In the genomic region with DNA sequence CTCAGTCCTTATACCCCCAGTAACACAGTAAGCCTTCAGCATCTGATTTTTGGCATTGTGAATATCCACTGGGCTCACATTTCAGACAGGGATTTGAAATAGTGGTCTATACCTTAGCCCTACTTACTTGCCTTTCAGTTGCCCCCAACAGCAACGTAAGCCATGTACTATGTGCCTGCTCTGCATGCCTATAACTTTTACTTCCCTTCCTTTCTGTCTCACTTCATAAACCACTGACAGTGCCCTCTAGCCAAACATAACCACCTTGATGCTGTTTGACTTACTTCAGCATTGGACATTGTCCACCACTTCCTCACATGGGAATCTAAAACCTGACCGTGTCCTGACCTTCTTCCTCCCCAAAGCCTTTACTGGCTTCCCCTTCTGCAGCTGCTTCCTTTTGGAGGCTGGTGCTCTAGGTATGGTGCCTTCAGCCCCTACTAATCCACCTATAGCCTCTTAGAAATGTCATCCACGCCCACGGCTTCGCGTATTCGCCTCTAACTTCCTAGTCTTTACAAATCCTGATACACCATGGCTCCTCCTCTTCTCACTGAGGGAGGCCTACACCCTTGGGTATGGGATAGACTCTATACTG, we compare ENCODE assay signal across 20 cellular contexts. TPM values are rescaled to one million over a fixed set of nuclear protein-coding genes. Genes with fewer than 3 reads are reported as not detected.
DNase-seq lines count a peak whose midpoint lies in the region; ATAC-seq and TF ChIP-seq lines count a peak whose summit lies in the region.
"Had no signal": no experiment of that assay in that cellular context is flagged by ENCODE, and none has a peak within 500 bp of the region (broad histone marks: within the 10 kb centered on the region; RNA-seq: fewer than 3 reads in every experiment).

No MANE protein-coding gene starts in this region.

- H3K4me3 Mint-ChIP-seq in activated T-cell treated with anti-CD3 and anti-CD28 coated beads, Interleukin-2, amount 50 U/mL, for 4 hours, result no peak overlapping the region
- H3K4me3 Mint-ChIP-seq: activated T-helper 1 cell treated with anti-CD3 and anti-CD28 coated beads, Interleukin-12 subunit alpha, Interleukin-12 subunit beta, Interleukin-2, Interleukin-4 antibody, amounts not matched to agents 30 ng/mL and 10 ng/mL and 1 ng/mL, durations not matched to agents 14 hours and 24 hours and 36 hours; CD4-positive, alpha-beta memory T cell; naive B cell had no signal

- peaks cover 10% of the 10 kb centered on the region for H3K27me3 Mint-ChIP-seq in activated T-cell treated with anti-CD3 and anti-CD28 coated beads, Interleukin-2, amount 50 U/mL, for 4 hours (ENCODE audit: low read depth)
- H3K27me3 Mint-ChIP-seq: naive B cell had no signal

- no peak for ATAC-seq in activated T-cell treated with anti-CD3 and anti-CD28 coated beads, Interleukin-2, amount 50 U/mL, for 4 hours
- no peak for ATAC-seq in HG02759 (IDR thresholded peaks at IDR 0.05; ENCODE audit: unreplicated experiment)

- H3K36me3 Mint-ChIP-seq in activated T-cell treated with anti-CD3 and anti-CD28 coated beads, Interleukin-2, amount 50 U/mL, for 4 hours (ENCODE audit: insufficient read depth), result no peaks in the 10 kb centered on the region
- H3K36me3 Mint-ChIP-seq: naive B cell had no signal

- H3K9me3 Mint-ChIP-seq in activated T-cell treated with anti-CD3 and anti-CD28 coated beads, Interleukin-2, amount 50 U/mL, for 4 hours, result no peaks in the 10 kb centered on the region
- H3K9me3 Mint-ChIP-seq: activated T-helper 1 cell treated with anti-CD3 and anti-CD28 coated beads, Interleukin-12 subunit alpha, Interleukin-12 subunit beta, Interleukin-2, Interleukin-4 antibody, amounts not matched to agents 30 ng/mL and 10 ng/mL and 1 ng/mL, durations not matched to agents 14 hours and 24 hours and 36 hours; CD4-positive, alpha-beta memory T cell; naive B cell had no signal

- H3K27ac ChIP-seq in HL-60 (replicated peaks), result peak overlapping the region; percentile 32
- H3K27ac ChIP-seq: adrenal gland, dorsolateral prefrontal cortex, KMS-11, right atrium auricular region, testis had no signal

- no peaks in the 10 kb centered on the region for H3K36me3 ChIP-seq in HAP-1 (replicated peaks)
- H3K36me3 ChIP-seq: adrenal gland, right atrium auricular region had no signal

- H3K4me1 Mint-ChIP-seq in activated T-cell treated with anti-CD3 and anti-CD28 coated beads, Interleukin-2, amount 50 U/mL, for 4 hours (ENCODE audit: low read depth), result peaks cover 8% of the 10 kb centered on the region

- H3K4me3 ChIP-seq in HL-60 (replicated peaks; ENCODE audit: insufficient read depth, low read length) (no peak overlapping the region), HAP-1 (no peak overlapping the region)
- H3K4me3 ChIP-seq: adrenal gland, dorsolateral prefrontal cortex, right atrium auricular region, testis had no signal

- TF ChIP-seq CTCF in HL-60 (IDR thresholded peaks at IDR 0.05; ENCODE audit: insufficient read depth, low read length), result no peak

- H3K27me3 ChIP-seq in HL-60 (ENCODE audit: insufficient read depth, poor library complexity, severe bottlenecking) (no peaks in the 10 kb centered on the region), HAP-1 (ENCODE audit: low read depth) (peaks cover 9% of the 10 kb centered on the region; the same call in 1 of the 2 replicates)
- H3K27me3 ChIP-seq: adrenal gland, dorsolateral prefrontal cortex, right atrium auricular region, testis had no signal

- DNase-seq in activated T-cell treated with anti-CD3 and anti-CD28 coated beads, Interleukin-2, amount 50 U/mL, for 1 hour, result peak; percentile 8
- no peak for DNase-seq in activated T-cell treated with anti-CD3 and anti-CD28 coated beads, Interleukin-2, amount 50 U/mL, for 4 hours
- DNase-seq in HL-60 (ENCODE audit: low read depth in 1 of 2, low spot score in 1 of 2) (peak; percentile 60 to 72), SKM-1 treated with dmso at 0.1 percent for 144 hours (lab: John Stamatoyannopoulos, UW; ENCODE audit: unreplicated experiment) (peak; percentile 90), mesenteric fat pad (ENCODE audit: low spot score) (peak; percentile 33), HAP-1 (ENCODE audit: low spot score in 2 of 2) (no peak), G401 (ENCODE audit: low spot score) (no peak)
- DNase-seq: adrenal gland; CD4-positive, alpha-beta memory T cell; foreskin melanocyte; hippocampal formation; islet precursor cell; naive B cell; NCI-H1436; testis had no signal

- no peaks in the 10 kb centered on the region for H3K4me1 ChIP-seq in HAP-1

- in situ Hi-C loops in HAP-1 (cut with MboI; ENCODE audit: low sequenced_read_pairs) (no loop called here), G401 (cut with HindIII; ENCODE audit: low sequenced_read_pairs) (no loop called here)

- no peaks in the 10 kb centered on the region for H3K9me3 ChIP-seq in HAP-1
- H3K9me3 ChIP-seq: adrenal gland, right atrium auricular region, testis had no signal

RNA-seq across cellular contexts. Expression of gene ZNF672, which starts 3.6 kb away (rescaled TPM):
- total RNA-seq in activated T-cell treated with anti-CD3 and anti-CD28 coated beads, Interleukin-2, amount 50 U/mL, for 4 hours, result 10 to 100 TPM; 35.9 to 38.3 (median 37.2) TPM
- 18.6 TPM for total RNA-seq in mesenteric fat pad
- total RNA-seq in G401 (2014; rRNA removed; shearing (Covaris generic)), result 57.1 and 63.1 TPM in 2 replicates

RNA-seq across cellular contexts. Expression of gene SH3BP5L, which starts 8.7 kb away (rescaled TPM):
- 10 to 100 TPM; 14.9 to 16.4 (median 16.1) TPM for total RNA-seq in activated T-cell treated with anti-CD3 and anti-CD28 coated beads, Interleukin-2, amount 50 U/mL, for 4 hours
- total RNA-seq in mesenteric fat pad, result 15.9 TPM
- 23.1 and 24.6 TPM in 2 replicates for total RNA-seq in G401 (2014; rRNA removed; shearing (Covaris generic))

RNA-seq across cellular contexts. Expression of gene ZNF692, which starts 24.4 kb away (rescaled TPM):
- 10 to 100 TPM; 59.8 to 72.6 (median 70.1) TPM for total RNA-seq in activated T-cell treated with anti-CD3 and anti-CD28 coated beads, Interleukin-2, amount 50 U/mL, for 4 hours
- 18.4 TPM for total RNA-seq in mesenteric fat pad
- total RNA-seq in G401 (2014; rRNA removed; shearing (Covaris generic)), result 7.9 and 12.7 TPM in 2 replicates

Comparison
In these comparisons a context has a peak if more than half of its experiments do, and no peak if none do; other contexts are left out.
1. DNase-seq: peak in activated T-cell treated with anti-CD3 and anti-CD28 coated beads, Interleukin-2, amount 50 U/mL, for 1 hour (single experiment), HL-60 (2 of 2), SKM-1 treated with dmso at 0.1 percent for 144 hours (single experiment) and mesenteric fat pad (single experiment); none in activated T-cell treated with anti-CD3 and anti-CD28 coated beads, Interleukin-2, amount 50 U/mL, for 4 hours (single experiment), HAP-1 (0 of 2) and G401 (single experiment).